In the genomic region with DNA sequence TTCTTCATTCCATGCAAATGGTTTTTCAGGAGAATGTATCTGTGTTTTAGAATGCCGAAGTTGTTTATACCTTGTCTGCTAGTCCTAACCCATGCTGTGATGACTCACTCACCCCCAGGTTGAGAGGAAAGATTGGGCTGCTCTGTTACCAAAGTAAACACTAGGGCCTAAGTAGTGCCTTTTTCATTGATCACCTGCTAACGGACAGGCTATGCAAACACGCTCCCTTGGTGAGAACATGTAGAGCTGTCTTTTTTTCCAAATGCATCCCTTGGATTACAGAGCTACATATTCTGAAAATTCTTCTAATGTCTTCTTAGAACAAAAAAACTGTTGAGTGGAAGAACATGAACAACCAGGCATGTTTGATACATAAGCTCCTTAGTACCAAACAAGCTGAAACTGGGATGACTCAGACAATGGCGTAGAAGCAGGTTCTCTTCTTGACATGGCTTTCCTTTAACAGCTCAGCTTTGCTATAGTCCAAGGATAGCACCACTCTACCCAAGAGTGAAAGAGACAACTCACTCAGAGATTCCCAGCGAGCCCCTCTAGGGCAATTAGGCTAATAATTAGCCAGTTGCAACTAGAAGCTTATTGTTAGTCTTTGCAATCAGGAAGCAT, we compare ENCODE assay signal across 1 cellular context.
TF ChIP-seq lines count a peak whose summit lies in the region.

No MANE protein-coding gene starts in this region.

TF ChIP-seq in K562, 482 proteins besides CTCF, POLR2A, EP300 and RAD21 (continued from another document):
- TF ChIP-seq, protein P1, sequence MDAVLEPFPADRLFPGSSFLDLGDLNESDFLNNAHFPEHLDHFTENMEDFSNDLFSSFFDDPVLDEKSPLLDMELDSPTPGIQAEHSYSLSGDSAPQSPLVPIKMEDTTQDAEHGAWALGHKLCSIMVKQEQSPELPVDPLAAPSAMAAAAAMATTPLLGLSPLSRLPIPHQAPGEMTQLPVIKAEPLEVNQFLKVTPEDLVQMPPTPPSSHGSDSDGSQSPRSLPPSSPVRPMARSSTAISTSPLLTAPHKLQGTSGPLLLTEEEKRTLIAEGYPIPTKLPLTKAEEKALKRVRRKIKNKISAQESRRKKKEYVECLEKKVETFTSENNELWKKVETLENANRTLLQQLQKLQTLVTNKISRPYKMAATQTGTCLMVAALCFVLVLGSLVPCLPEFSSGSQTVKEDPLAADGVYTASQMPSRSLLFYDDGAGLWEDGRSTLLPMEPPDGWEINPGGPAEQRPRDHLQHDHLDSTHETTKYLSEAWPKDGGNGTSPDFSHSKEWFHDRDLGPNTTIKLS (IDR thresholded peaks at IDR 0.05; ENCODE audit: borderline replicate concordance, low read depth): no peak
- TF ChIP-seq CBFB (CRISPR knock-in tag; IDR thresholded peaks at IDR 0.05) (no peak), JUND (IDR thresholded peaks at IDR 0.05; ENCODE audit: borderline replicate concordance, low read depth, low read length) (peak; percentile 47; the same call in 1 of the 2 replicates), JUND (tag; IDR thresholded peaks at IDR 0.05; ENCODE audit: borderline replicate concordance, low read depth, low read length) (peak; percentile 37; the same call in 1 of the 3 replicates), ZNF174 (CRISPR knock-in tag; IDR thresholded peaks at IDR 0.05) (no peak), TAL1 (IDR thresholded peaks at IDR 0.05) (no peak), CTBP1 (IDR thresholded peaks at IDR 0.05; ENCODE audit: borderline replicate concordance) (no peak), CBFA2T3 (IDR thresholded peaks at IDR 0.05) (0 out of 2 replicates have a peak, but pooled peaks have one; percentile 6), MAFF (IDR thresholded peaks at IDR 0.05; ENCODE audit: low read length) (no peak), FOXA3 (CRISPR knock-in tag; conservative IDR thresholded peaks at IDR 0.05 in 1 of 2, IDR thresholded peaks at IDR 0.05 in 1 of 2) (0 out of 4 replicates have a peak, but pooled peaks of 1 of the 2 experiments have one; percentile 47), FOSL1 (tag; conservative IDR thresholded peaks at IDR 0.05) (peak; percentile 52; the same call in 1 of the 2 replicates), CCAR2 (IDR thresholded peaks at IDR 0.05; ENCODE audit: low read depth, low read length) (no peak)
- TF ChIP-seq, protein P2, sequence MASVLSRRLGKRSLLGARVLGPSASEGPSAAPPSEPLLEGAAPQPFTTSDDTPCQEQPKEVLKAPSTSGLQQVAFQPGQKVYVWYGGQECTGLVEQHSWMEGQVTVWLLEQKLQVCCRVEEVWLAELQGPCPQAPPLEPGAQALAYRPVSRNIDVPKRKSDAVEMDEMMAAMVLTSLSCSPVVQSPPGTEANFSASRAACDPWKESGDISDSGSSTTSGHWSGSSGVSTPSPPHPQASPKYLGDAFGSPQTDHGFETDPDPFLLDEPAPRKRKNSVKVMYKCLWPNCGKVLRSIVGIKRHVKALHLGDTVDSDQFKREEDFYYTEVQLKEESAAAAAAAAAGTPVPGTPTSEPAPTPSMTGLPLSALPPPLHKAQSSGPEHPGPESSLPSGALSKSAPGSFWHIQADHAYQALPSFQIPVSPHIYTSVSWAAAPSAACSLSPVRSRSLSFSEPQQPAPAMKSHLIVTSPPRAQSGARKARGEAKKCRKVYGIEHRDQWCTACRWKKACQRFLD (CRISPR knock-in tag; IDR thresholded peaks at IDR 0.05): no peak
- TF ChIP-seq, protein P3, sequence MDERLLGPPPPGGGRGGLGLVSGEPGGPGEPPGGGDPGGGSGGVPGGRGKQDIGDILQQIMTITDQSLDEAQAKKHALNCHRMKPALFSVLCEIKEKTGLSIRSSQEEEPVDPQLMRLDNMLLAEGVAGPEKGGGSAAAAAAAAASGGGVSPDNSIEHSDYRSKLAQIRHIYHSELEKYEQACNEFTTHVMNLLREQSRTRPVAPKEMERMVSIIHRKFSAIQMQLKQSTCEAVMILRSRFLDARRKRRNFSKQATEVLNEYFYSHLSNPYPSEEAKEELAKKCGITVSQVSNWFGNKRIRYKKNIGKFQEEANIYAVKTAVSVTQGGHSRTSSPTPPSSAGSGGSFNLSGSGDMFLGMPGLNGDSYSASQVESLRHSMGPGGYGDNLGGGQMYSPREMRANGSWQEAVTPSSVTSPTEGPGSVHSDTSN (CRISPR knock-in tag; IDR thresholded peaks at IDR 0.05; ENCODE audit: low read depth): no peak
- TF ChIP-seq, protein P3 (tag; conservative IDR thresholded peaks at IDR 0.05; ENCODE audit: low read depth): no peak
- TF ChIP-seq, protein P4, sequence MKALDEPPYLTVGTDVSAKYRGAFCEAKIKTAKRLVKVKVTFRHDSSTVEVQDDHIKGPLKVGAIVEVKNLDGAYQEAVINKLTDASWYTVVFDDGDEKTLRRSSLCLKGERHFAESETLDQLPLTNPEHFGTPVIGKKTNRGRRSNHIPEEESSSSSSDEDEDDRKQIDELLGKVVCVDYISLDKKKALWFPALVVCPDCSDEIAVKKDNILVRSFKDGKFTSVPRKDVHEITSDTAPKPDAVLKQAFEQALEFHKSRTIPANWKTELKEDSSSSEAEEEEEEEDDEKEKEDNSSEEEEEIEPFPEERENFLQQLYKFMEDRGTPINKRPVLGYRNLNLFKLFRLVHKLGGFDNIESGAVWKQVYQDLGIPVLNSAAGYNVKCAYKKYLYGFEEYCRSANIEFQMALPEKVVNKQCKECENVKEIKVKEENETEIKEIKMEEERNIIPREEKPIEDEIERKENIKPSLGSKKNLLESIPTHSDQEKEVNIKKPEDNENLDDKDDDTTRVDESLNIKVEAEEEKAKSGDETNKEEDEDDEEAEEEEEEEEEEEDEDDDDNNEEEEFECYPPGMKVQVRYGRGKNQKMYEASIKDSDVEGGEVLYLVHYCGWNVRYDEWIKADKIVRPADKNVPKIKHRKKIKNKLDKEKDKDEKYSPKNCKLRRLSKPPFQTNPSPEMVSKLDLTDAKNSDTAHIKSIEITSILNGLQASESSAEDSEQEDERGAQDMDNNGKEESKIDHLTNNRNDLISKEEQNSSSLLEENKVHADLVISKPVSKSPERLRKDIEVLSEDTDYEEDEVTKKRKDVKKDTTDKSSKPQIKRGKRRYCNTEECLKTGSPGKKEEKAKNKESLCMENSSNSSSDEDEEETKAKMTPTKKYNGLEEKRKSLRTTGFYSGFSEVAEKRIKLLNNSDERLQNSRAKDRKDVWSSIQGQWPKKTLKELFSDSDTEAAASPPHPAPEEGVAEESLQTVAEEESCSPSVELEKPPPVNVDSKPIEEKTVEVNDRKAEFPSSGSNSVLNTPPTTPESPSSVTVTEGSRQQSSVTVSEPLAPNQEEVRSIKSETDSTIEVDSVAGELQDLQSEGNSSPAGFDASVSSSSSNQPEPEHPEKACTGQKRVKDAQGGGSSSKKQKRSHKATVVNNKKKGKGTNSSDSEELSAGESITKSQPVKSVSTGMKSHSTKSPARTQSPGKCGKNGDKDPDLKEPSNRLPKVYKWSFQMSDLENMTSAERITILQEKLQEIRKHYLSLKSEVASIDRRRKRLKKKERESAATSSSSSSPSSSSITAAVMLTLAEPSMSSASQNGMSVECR (CRISPR knock-in tag; IDR thresholded peaks at IDR 0.05): no peak
